In genomic region chr5:52727568-52727967, GRCh38 we compare ENCODE assay signal across 10 cellular contexts.
DNase-seq lines count a peak whose midpoint lies in the region; ATAC-seq, FAIRE-seq and TF ChIP-seq lines count a peak whose summit lies in the region.
"Had no signal": no experiment of that assay in that cellular context is flagged by ENCODE, and none has a peak within 500 bp of the region (broad histone marks: within the 10 kb centered on the region; RNA-seq: fewer than 3 reads in every experiment).

No MANE protein-coding gene starts in this region.

- H3K27me3 ChIP-seq in DND-41 (ENCODE audit: insufficient read depth, low read length, poor library complexity) (no peaks in the 10 kb centered on the region), foreskin keratinocyte (no peaks in the 10 kb centered on the region), trophoblast cell (ENCODE audit: insufficient read depth, low read length) (no peaks in the 10 kb centered on the region)

- peaks cover 77% of the 10 kb centered on the region for H3K4me1 ChIP-seq in DND-41 (ENCODE audit: insufficient read depth, low read length)
- peaks cover 34% of the 10 kb centered on the region for H3K4me1 ChIP-seq in foreskin keratinocyte
- H3K4me1 ChIP-seq in trophoblast cell (ENCODE audit: control insufficient read depth in 1 of 2, insufficient read depth in 2 of 2, low read length in 2 of 2) = peaks cover 5 to 8% of the 10 kb centered on the region in 2 experiments

- H4K8ac ChIP-seq in trophoblast cell (ENCODE audit: low read depth, low read length) = no peak overlapping the region

- no peak overlapping the region for H3K18ac ChIP-seq in trophoblast cell (ENCODE audit: low read length)

- no peak overlapping the region for H2BK120ac ChIP-seq in trophoblast cell (ENCODE audit: insufficient read depth, low read length, poor library complexity)

- H2BK12ac ChIP-seq in trophoblast cell (ENCODE audit: low read length) = no peak overlapping the region

- DNase-seq in DND-41 (peak; percentile 31), SW480 (ENCODE audit: low spot score) (peak; percentile 30), foreskin keratinocyte (peak; percentile 60 to 95), trophoblast cell (peak; percentile 7 to 59), GM19239 (ENCODE audit: insufficient read length, low spot score) (no peak), ACHN (no peak)
- DNase-seq in activated CD4-positive, alpha-beta T cell treated with anti-CD3 and anti-CD28 coated beads, Interleukin-2, amount 50 U/mL, for 1 hour = no peak
- DNase-seq: effector CD8-positive, alpha-beta T cell; MV-4-11 had no signal

- no peak overlapping the region for H2AK5ac ChIP-seq in trophoblast cell (ENCODE audit: low read length)

- H3K79me1 ChIP-seq in trophoblast cell (ENCODE audit: low read length) = peaks cover 6% of the 10 kb centered on the region

- in situ Hi-C loops in ACHN (cut with HindIII; ENCODE audit: low pct_ligation_motif_present, low pct_unique_long_range_greater_than_20kb, low sequenced_read_pairs) = no loop called here

- H3K23ac ChIP-seq in trophoblast cell (ENCODE audit: low read length) = no peak overlapping the region

- H4K12ac ChIP-seq in trophoblast cell (ENCODE audit: low read depth, low read length) = no peak overlapping the region

- H3K4ac ChIP-seq in trophoblast cell (ENCODE audit: low read depth, low read length) = no peak overlapping the region

- peak overlapping the region; percentile 96 for H3K27ac ChIP-seq in DND-41 (ENCODE audit: low read length)
- peak overlapping the region; percentile 84 for H3K27ac ChIP-seq in foreskin keratinocyte
- H3K27ac ChIP-seq in trophoblast cell (ENCODE audit: low read depth, low read length) = peak overlapping the region; percentile 39

- no peak overlapping the region for H4K91ac ChIP-seq in trophoblast cell (ENCODE audit: low read depth, low read length)

- peak overlapping the region; percentile 49; the same call in 1 of the 2 replicates for H2AFZ ChIP-seq in DND-41 (ENCODE audit: low read depth, low read length)
- H2AFZ ChIP-seq in trophoblast cell (ENCODE audit: insufficient read depth, low read length, poor library complexity) = no peak overlapping the region

- H2BK5ac ChIP-seq in trophoblast cell (ENCODE audit: low read depth, low read length, poor library complexity) = no peak overlapping the region

- TF ChIP-seq CTCF in DND-41 (IDR thresholded peaks at IDR 0.05; ENCODE audit: borderline replicate concordance, extremely low read depth, low read length, poor library complexity, severe bottlenecking) (no peak), foreskin keratinocyte (conservative IDR thresholded peaks at IDR 0.05) (no peak)

- no peaks in the 10 kb centered on the region for H4K20me1 ChIP-seq in DND-41 (ENCODE audit: insufficient read depth, low read length)

- WGBS in trophoblast cell (ENCODE audit: extremely low coverage, insufficient coverage, insufficient read length) = no CpG with 5 or more reads among the region's 6 CpGs

- ATAC-seq in DND-41 (ENCODE audit: insufficient read depth, low read depth) (no peak), foreskin keratinocyte (peak; percentile 91), HG02678 (IDR thresholded peaks at IDR 0.05; ENCODE audit: unreplicated experiment) (no peak)

- peak overlapping the region; percentile 56 for H3K9ac ChIP-seq in DND-41 (ENCODE audit: low read depth, low read length)
- no peak overlapping the region for H3K9ac ChIP-seq in trophoblast cell (ENCODE audit: low read length)

- H3K79me2 ChIP-seq in DND-41 (ENCODE audit: insufficient read depth, low read length) = no peaks in the 10 kb centered on the region
- H3K79me2 ChIP-seq in trophoblast cell (ENCODE audit: control insufficient read depth, insufficient read depth, low read length, poor library complexity) = no peaks in the 10 kb centered on the region

- H3K36me3 ChIP-seq in DND-41 (ENCODE audit: insufficient read depth, low read length) (0 out of 2 replicates have a peak, but pooled peaks cover 3% of the 10 kb centered on the region), trophoblast cell (ENCODE audit: control insufficient read depth in 1 of 2, insufficient read depth in 2 of 2, low read length in 2 of 2) (no peaks in the 10 kb centered on the region)

- no peak for FAIRE-seq in GM19239 (lab: Jason Lieb, UNC)

- H3K9me3 ChIP-seq in DND-41 (ENCODE audit: insufficient read depth, low read length, severe bottlenecking) (peaks cover 3% of the 10 kb centered on the region), trophoblast cell (ENCODE audit: insufficient read depth, low read depth, low read length) (peaks cover 2% of the 10 kb centered on the region)

- H3K4me2 ChIP-seq in DND-41 (ENCODE audit: insufficient read depth, low read length) (no peak overlapping the region), trophoblast cell (ENCODE audit: low read length) (peak overlapping the region; percentile 34)

- no peak overlapping the region for H3K14ac ChIP-seq in trophoblast cell (ENCODE audit: low read length)

- H3K4me3 ChIP-seq in DND-41 (ENCODE audit: low read depth in 1 of 2, low read length in 2 of 2) = no peak overlapping the region
- no peak overlapping the region for H3K4me3 ChIP-seq in trophoblast cell (ENCODE audit: low read depth, low read length)

Comparison
In these comparisons a context has a peak if more than half of its experiments do, and no peak if none do; other contexts are left out.
1. DNase-seq: peak in DND-41 (single experiment), SW480 (single experiment), foreskin keratinocyte (2 of 2) and trophoblast cell (2 of 2); none in activated CD4-positive, alpha-beta T cell treated with anti-CD3 and anti-CD28 coated beads, Interleukin-2, amount 50 U/mL, for 1 hour (single experiment), GM19239 (single experiment) and ACHN (single experiment).
2. H3K27ac ChIP-seq: peak in every context shown above with its lines; median percentile 96 in DND-41; 84 in foreskin keratinocyte; 39 in trophoblast cell.